In genomic region chr7:5703572-5704533, GRCh38 we compare ENCODE assay signal across 1 cellular context.
TF ChIP-seq lines count a peak whose summit lies in the region.

No MANE protein-coding gene starts in this region.

TF ChIP-seq in WTC11, 78 proteins besides CTCF, POLR2A, EP300 and RAD21 (continued from another document):
- TF ChIP-seq PREB (CRISPR knock-in tag; IDR thresholded peaks at IDR 0.05; ENCODE audit: borderline replicate concordance) (no peak), CREM (CRISPR knock-in tag; IDR thresholded peaks at IDR 0.05) (no peak), USF1 (CRISPR knock-in tag; IDR thresholded peaks at IDR 0.05) (no peak), NFE2L1 (CRISPR knock-in tag; IDR thresholded peaks at IDR 0.05) (no peak), ZNF512 (CRISPR knock-in tag; IDR thresholded peaks at IDR 0.05; ENCODE audit: borderline replicate concordance) (no peak), GTF2I (CRISPR knock-in tag; conservative IDR thresholded peaks at IDR 0.05) (no peak), TCF7 (CRISPR knock-in tag; IDR thresholded peaks at IDR 0.05; ENCODE audit: low read depth) (no peak), ZNF232 (CRISPR knock-in tag; IDR thresholded peaks at IDR 0.05) (no peak)
